15 cellular contexts compared by ENCODE assay signal in the genomic region with DNA sequence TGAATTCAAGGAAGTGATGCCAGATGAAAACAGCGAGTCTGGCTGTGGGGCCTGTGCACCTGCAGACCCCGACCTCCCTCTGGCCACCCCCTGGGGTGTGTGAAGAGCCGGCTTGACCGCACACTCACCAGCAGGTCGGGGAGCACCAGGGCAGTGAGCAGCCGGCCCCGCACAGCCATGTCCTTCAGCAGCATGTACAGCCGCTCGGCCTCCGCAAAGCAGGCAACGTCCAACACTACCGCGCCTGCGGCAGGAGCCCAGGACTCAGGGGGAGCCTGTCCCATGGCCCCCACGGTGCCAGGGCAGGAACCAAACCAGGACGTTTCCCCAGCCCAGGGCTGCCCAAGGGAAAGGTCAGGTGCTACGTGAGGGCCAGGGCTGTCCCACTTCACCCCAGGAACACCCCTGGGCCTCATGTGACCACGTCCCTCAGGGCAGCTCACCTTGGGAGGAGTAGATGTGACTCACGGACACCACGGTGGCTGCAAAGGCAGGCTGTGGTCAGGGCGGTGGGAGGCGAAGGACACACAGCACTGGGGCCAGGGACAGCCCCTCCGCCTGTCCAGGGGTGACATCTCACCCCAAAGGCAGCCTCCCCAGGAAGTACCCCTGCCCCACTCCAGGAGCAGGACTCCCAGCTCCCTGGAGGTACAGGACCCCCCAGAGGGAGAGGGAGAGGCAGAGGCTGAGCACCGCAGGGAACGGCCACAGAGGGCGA. TPM values are rescaled to one million over a fixed set of nuclear protein-coding genes. Genes with fewer than 3 reads are reported as not detected.
DNase-seq lines count a peak whose midpoint lies in the region; ATAC-seq, FAIRE-seq and TF ChIP-seq lines count a peak whose summit lies in the region.
"Had no signal": no experiment of that assay in that cellular context is flagged by ENCODE, and none has a peak within 500 bp of the region (broad histone marks: within the 10 kb centered on the region; RNA-seq: fewer than 3 reads in every experiment).

No MANE protein-coding gene starts in this region.

- H3K23ac ChIP-seq in neuronal stem cell (ENCODE audit: low read depth, low read length, poor library complexity) = peak overlapping the region; percentile 55

- no peak overlapping the region for H4K91ac ChIP-seq in neuronal stem cell (ENCODE audit: low read depth, low read length, poor library complexity)

- H4K20me1 ChIP-seq in HepG2 (ENCODE audit: insufficient read depth, low read length) = no peaks in the 10 kb centered on the region

- no peaks in the 10 kb centered on the region for H3K27me3 ChIP-seq in HepG2 (ENCODE audit: control insufficient read depth in 1 of 2, insufficient read depth in 2 of 2, low read length in 2 of 2)
- H3K27me3 ChIP-seq in right lobe of liver = no peaks in the 10 kb centered on the region
- no peaks in the 10 kb centered on the region for H3K27me3 ChIP-seq in Panc1 (ENCODE audit: control insufficient read depth, insufficient read depth, low read length)
- peaks cover 0 to 22% (median 10%) of the 10 kb centered on the region in 3 experiments for H3K27me3 ChIP-seq in neuronal stem cell (ENCODE audit: control insufficient read depth in 3 of 3, insufficient read depth in 3 of 3, low read depth in 1 of 3, low read length in 3 of 3)

- no peak overlapping the region for H2AFZ ChIP-seq in HepG2 (ENCODE audit: low read length)
- no peak overlapping the region for H2AFZ ChIP-seq in neuronal stem cell (ENCODE audit: low read length)

- H3K27ac ChIP-seq in HepG2 (ENCODE audit: extremely low read length, insufficient read depth, low read length) (no peak overlapping the region), right lobe of liver (no peak overlapping the region), Panc1 (ENCODE audit: low read length) (no peak overlapping the region), neuronal stem cell (replicated peaks; ENCODE audit: low read length) (no peak overlapping the region)
- H3K27ac ChIP-seq: A549 had no signal

- 0 out of 5 replicates have a peak, but pooled peaks cover 0 to 1% of the 10 kb centered on the region in 2 experiments for H3K36me3 ChIP-seq in HepG2 (replicated peaks in 1 of 2; ENCODE audit: control insufficient read depth in 1 of 2, insufficient read depth in 2 of 2, low read length in 2 of 2)
- H3K36me3 ChIP-seq in right lobe of liver = peaks cover 0 to 3% (median 0%) of the 10 kb centered on the region in 4 donors
- no peaks in the 10 kb centered on the region for H3K36me3 ChIP-seq in Panc1 (ENCODE audit: control insufficient read depth, insufficient read depth, low read length)
- H3K36me3 ChIP-seq in neuronal stem cell (replicated peaks in 1 of 2; ENCODE audit: control insufficient read depth in 2 of 2, insufficient read depth in 2 of 2, low read length in 2 of 2) = peaks cover 2 to 21% of the 10 kb centered on the region in 2 donors
- H3K36me3 ChIP-seq: BE2C had no signal

- TF ChIP-seq CTCF in HepG2 (CRISPR knock-in tag; IDR thresholded peaks at IDR 0.05) = no peak
- no peak for TF ChIP-seq CTCF in right lobe of liver (IDR thresholded peaks at IDR 0.05)
- no peak for TF ChIP-seq CTCF in Panc1 (IDR thresholded peaks at IDR 0.05)

- BruUV-seq in HepG2 (replicated peaks; lab: Mats Ljungman, UMichigan) (no TSS peak), Panc1 (replicated peaks; lab: Mats Ljungman, UMichigan) (no TSS peak)

- intact Hi-C loops in HepG2 (cut with micrococcal nuclease; ENCODE audit: unreplicated experiment) (no loop called here), right lobe of liver (cut with DNase I) (no loop called here), Panc1 (cut with micrococcal nuclease; ENCODE audit: unreplicated experiment) (no loop called here)

- H2BK120ac ChIP-seq in neuronal stem cell (ENCODE audit: low read depth, low read length) = no peak overlapping the region

- CTCF ChIA-PET in HepG2 (lab: Yijun Ruan, JAX; ENCODE audit: low intra/inter-chr PET ratio, low total read pairs) = no interaction called here
- CTCF ChIA-PET in Panc1 (lab: Charles Lee) = no interaction called here

- no peak for ATAC-seq in HepG2
- no peak for ATAC-seq in right lobe of liver
- ATAC-seq in Panc1 = peak; percentile 27; the same call in 1 of the 2 replicates
- ATAC-seq: GM12878 had no signal

- no peaks in the 10 kb centered on the region for H3K9me3 ChIP-seq in HepG2 (ENCODE audit: low read length)
- H3K9me3 ChIP-seq in right lobe of liver = no peaks in the 10 kb centered on the region
- H3K9me3 ChIP-seq in Panc1 (ENCODE audit: control insufficient read depth, insufficient read depth, low read depth, low read length) = no peaks in the 10 kb centered on the region
- H3K9me3 ChIP-seq in neuronal stem cell (replicated peaks in 1 of 2; ENCODE audit: control insufficient read depth in 2 of 2, insufficient read depth in 1 of 2, low read depth in 1 of 2, low read length in 2 of 2) = no peaks in the 10 kb centered on the region
- H3K9me3 ChIP-seq: A549, BE2C had no signal

- WGBS in HepG2 (ENCODE audit: low lambda C conversion rate) = 95% methylated on average over 9 of the region's 26 CpGs
- 90% methylated on average over 2 of the region's 26 CpGs for WGBS in right lobe of liver (ENCODE audit: insufficient coverage, low coverage, low lambda C conversion rate, missing lambda C conversion rate)
- WGBS in neuronal stem cell (ENCODE audit: extremely low coverage in 2 of 2, insufficient read length in 2 of 2, insufficient replicate concordance in 1 of 2), 2 donors = no CpG with 5 or more reads among the region's 26 CpGs

- no peak overlapping the region for H2BK15ac ChIP-seq in neuronal stem cell (ENCODE audit: low read length)

- POLR2A ChIA-PET in HepG2 (lab: Yijun Ruan, JAX) = no interaction called here
- POLR2A ChIA-PET in Panc1 (lab: Charles Lee) = no interaction called here

- no peak for FAIRE-seq in HepG2 (lab: Jason Lieb, UNC)
- FAIRE-seq: A549, GM12878, GM18507 had no signal

- H4K8ac ChIP-seq in neuronal stem cell (ENCODE audit: low read depth, low read length) = no peak overlapping the region

- no peak for TF ChIP-seq RAD21 in HepG2 (CRISPR knock-in tag; IDR thresholded peaks at IDR 0.05)

- H3K18ac ChIP-seq in neuronal stem cell (ENCODE audit: low read length) = no peak overlapping the region

- no peak for TF ChIP-seq POLR2A in HepG2 (IDR thresholded peaks at IDR 0.05; ENCODE audit: insufficient read depth in 1 of 2, low read depth in 2 of 2, low read length in 2 of 2)
- no peak for TF ChIP-seq POLR2A in right lobe of liver (IDR thresholded peaks at IDR 0.05)

- H3K4me2 ChIP-seq in HepG2 (ENCODE audit: low read depth, low read length) = no peak overlapping the region
- no peak overlapping the region for H3K4me2 ChIP-seq in neuronal stem cell (ENCODE audit: insufficient read depth, low read length, poor library complexity, severe bottlenecking)
- H3K4me2 ChIP-seq: A549 had no signal

- no peak overlapping the region for H2BK12ac ChIP-seq in neuronal stem cell (ENCODE audit: low read length)

- H3K79me2 ChIP-seq in HepG2 (ENCODE audit: insufficient read depth, low read length) = no peaks in the 10 kb centered on the region

- H3K4me1 ChIP-seq in HepG2 (ENCODE audit: insufficient read depth, low read length) (no peaks in the 10 kb centered on the region), right lobe of liver (no peaks in the 10 kb centered on the region), Panc1 (ENCODE audit: control insufficient read depth, insufficient read depth, low read length) (no peaks in the 10 kb centered on the region), neuronal stem cell (ENCODE audit: control insufficient read depth in 2 of 2, insufficient read depth in 1 of 2, low read depth in 1 of 2, low read length in 2 of 2) (no peaks in the 10 kb centered on the region)
- H3K4me1 ChIP-seq: A549 had no signal

- DNase-seq in HepG2 (ENCODE audit: low spot score) = no peak
- DNase-seq in right lobe of liver = no peak
- no peak for DNase-seq in Panc1 (ENCODE audit: low read depth, low spot score)
- DNase-seq in neuronal stem cell (ENCODE audit: low spot score) = no peak
- DNase-seq in ecto neural progenitor cell (ENCODE audit: low spot score) = no peak
- DNase-seq in activated CD4-positive, alpha-beta T cell treated with anti-CD3 and anti-CD28 coated beads, Interleukin-2, amount 50 U/mL, for 48 hours = no peak
- no peak for DNase-seq in RPMI8226
- DNase-seq: BE2C; CD4-positive, alpha-beta memory T cell; DMS79; HCEC 1CT had no signal

- H3K79me1 ChIP-seq in neuronal stem cell (ENCODE audit: low read depth, low read length) = peaks cover 3% of the 10 kb centered on the region

- in situ Hi-C loops in HepG2 (cut with HindIII; ENCODE audit: extremely low pct_ligation_motif_present, low pct_unique_long_range_greater_than_20kb) (no loop called here), Panc1 (cut with HindIII; ENCODE audit: low pct_unique_long_range_greater_than_20kb, low sequenced_read_pairs) (no loop called here)

- no peak overlapping the region for H2AK5ac ChIP-seq in neuronal stem cell (ENCODE audit: low read depth, low read length)

- no peak overlapping the region for H3K14ac ChIP-seq in neuronal stem cell (ENCODE audit: low read length)

- H3K4me3 ChIP-seq in HepG2 (replicated peaks in 1 of 3; ENCODE audit: insufficient read depth in 1 of 3, low read depth in 2 of 3, low read length in 3 of 3) (no peak overlapping the region), right lobe of liver (no peak overlapping the region), Panc1 (ENCODE audit: low read depth in 2 of 2, low read length in 2 of 2) (no peak overlapping the region), neuronal stem cell (ENCODE audit: low read length in 2 of 2) (no peak overlapping the region)
- H3K4me3 ChIP-seq: A549, GM12878 had no signal

- no peak overlapping the region for H3K9ac ChIP-seq in HepG2 (ENCODE audit: insufficient read depth, low read depth, low read length)
- H3K9ac ChIP-seq in neuronal stem cell (ENCODE audit: low read depth, low read length, poor library complexity) = peak overlapping the region; percentile 64

- no peak overlapping the region for H3K4ac ChIP-seq in neuronal stem cell (ENCODE audit: low read length)

- TF ChIP-seq EP300 in HepG2 (IDR thresholded peaks at IDR 0.05; ENCODE audit: low read depth in 2 of 2, low read length in 2 of 2) (no peak), HepG2 (CRISPR knock-in tag; IDR thresholded peaks at IDR 0.05; ENCODE audit: borderline replicate concordance) (no peak)

- H2BK5ac ChIP-seq in neuronal stem cell (ENCODE audit: low read length) = no peak overlapping the region

RNA-seq across cellular contexts. Expression of a gene that starts 8.2 kb away (rescaled TPM):
- 3.2 and 7.2 TPM in 2 replicates for total RNA-seq in HepG2 (2016; rRNA removed; fragmentation: Illumina TruSeq; extraction: Trizol)
- total RNA-seq in HepG2 (2016; cell fraction: cytosol; rRNA removed; fragmentation: Illumina TruSeq; extraction: Trizol; ENCODE audit: low read depth) = 0.53 and 1.4 TPM in 2 replicates
- 2.4 and 7.8 TPM in 2 replicates for total RNA-seq in HepG2 (2016; cell fraction: insoluble cytoplasmic fraction; rRNA removed; fragmentation: Illumina TruSeq; extraction: Trizol)
- 2.5 and 2.9 TPM in 2 replicates for total RNA-seq in HepG2 (2016; cell fraction: membrane; rRNA removed; fragmentation: Illumina TruSeq; extraction: Trizol)
- total RNA-seq in HepG2 (2016; cell fraction: nucleus; rRNA removed; fragmentation: Illumina TruSeq; extraction: Trizol) = 7.0 and 7.9 TPM in 2 replicates
- 4.5 and 6.1 TPM in 2 replicates for polyA plus RNA-seq in HepG2 (2011; rRNA removed)
- polyA plus RNA-seq in HepG2 (2011; cell fraction: cytosol; rRNA removed) = 3.1 and 4.8 TPM in 2 replicates
- 50.5 and 58.5 TPM in 2 replicates for polyA plus RNA-seq in HepG2 (2011; cell fraction: nucleus; rRNA removed)
- 3.0 and 5.5 TPM in 2 replicates for polyA plus RNA-seq in HepG2 (2012)
- polyA plus RNA-seq in HepG2 (2016; cell fraction: cytosol; fragmentation: Illumina TruSeq; extraction: Trizol; ENCODE audit: low read depth) = 0.35 and 0.36 TPM in 2 replicates
- polyA plus RNA-seq in HepG2 (2016; cell fraction: insoluble cytoplasmic fraction; fragmentation: Illumina TruSeq; extraction: Trizol; ENCODE audit: low read depth) = 2.0 and 3.4 TPM in 2 replicates
- polyA plus RNA-seq in HepG2 (2016; cell fraction: membrane; fragmentation: Illumina TruSeq; extraction: Trizol; ENCODE audit: low read depth) = 1.3 and 1.7 TPM in 2 replicates
- 16.0 and 17.5 TPM in 2 replicates for polyA plus RNA-seq in HepG2 (2016; cell fraction: nucleus; fragmentation: Illumina TruSeq; extraction: Trizol; ENCODE audit: insufficient read depth, low read depth)
- 3.0 and 10.3 TPM in 2 replicates for polyA minus RNA-seq in HepG2 (2011; rRNA and poly(A)+ RNA removed; ENCODE audit: low replicate concordance)
- polyA minus RNA-seq in HepG2 (2011; cell fraction: cytosol; rRNA and poly(A)+ RNA removed) = 4.2 and 4.9 TPM in 2 replicates
- polyA minus RNA-seq in HepG2 (2011; cell fraction: nucleus; rRNA and poly(A)+ RNA removed) = 7.2 and 8.1 TPM in 2 replicates
- total RNA-seq in right lobe of liver = 10 to 100 TPM in 1 of 6 experiments, 1 to 10 TPM in 5; 4.6 to 10.5 (median 5.7) TPM
- total RNA-seq in Panc1 (2021; ENCODE audit: unreplicated experiment) = 12.2 TPM
- polyA plus RNA-seq in Panc1 (2012; ENCODE audit: insufficient read length) = 14.1 TPM
- 5.4 TPM for polyA plus RNA-seq in neuronal stem cell (2013, experiment 1 of 2)
- polyA plus RNA-seq in neuronal stem cell (2013, experiment 2 of 2) = 5.2 TPM

RNA-seq across cellular contexts. Expression of a gene that starts 21.6 kb away (rescaled TPM):
- total RNA-seq in HepG2 (2016; rRNA removed; fragmentation: Illumina TruSeq; extraction: Trizol) (0.32 and 1.0 TPM in 2 replicates), right lobe of liver (10 to 100 TPM in 3 of 6 experiments, 1 to 10 TPM in 3; 4.7 to 15.1 (median 11.0) TPM), Panc1 (2021; ENCODE audit: unreplicated experiment) (30.6 TPM)
- total RNA-seq in HepG2 (2016; cell fraction: cytosol; rRNA removed; fragmentation: Illumina TruSeq; extraction: Trizol; ENCODE audit: low read depth) = not detected in 2 replicates
- 0.84 TPM in 1 of 2 replicates, not detected in the other for total RNA-seq in HepG2 (2016; cell fraction: insoluble cytoplasmic fraction; rRNA removed; fragmentation: Illumina TruSeq; extraction: Trizol)
- 0.24 and 0.53 TPM in 2 replicates for total RNA-seq in HepG2 (2016; cell fraction: membrane; rRNA removed; fragmentation: Illumina TruSeq; extraction: Trizol)
- 0.75 and 2.8 TPM in 2 replicates for total RNA-seq in HepG2 (2016; cell fraction: nucleus; rRNA removed; fragmentation: Illumina TruSeq; extraction: Trizol)
- polyA plus RNA-seq in HepG2 (2011; rRNA removed) = 0.77 and 1.5 TPM in 2 replicates
- polyA plus RNA-seq in HepG2 (2011; cell fraction: cytosol; rRNA removed) = 0.24 and 0.27 TPM in 2 replicates
- polyA plus RNA-seq in HepG2 (2011; cell fraction: nucleus; rRNA removed) = 34.5 and 42.6 TPM in 2 replicates
- 1.0 and 2.7 TPM in 2 replicates for polyA plus RNA-seq in HepG2 (2012)
- 0.19 and 0.29 TPM in 2 replicates for polyA plus RNA-seq in HepG2 (2016; cell fraction: cytosol; fragmentation: Illumina TruSeq; extraction: Trizol; ENCODE audit: low read depth)
- not detected in 2 replicates for polyA plus RNA-seq in HepG2 (2016; cell fraction: insoluble cytoplasmic fraction; fragmentation: Illumina TruSeq; extraction: Trizol; ENCODE audit: low read depth)
- polyA plus RNA-seq in HepG2 (2016; cell fraction: membrane; fragmentation: Illumina TruSeq; extraction: Trizol; ENCODE audit: low read depth) = 0.19 and 0.30 TPM in 2 replicates
- 2.2 and 4.7 TPM in 2 replicates for polyA plus RNA-seq in HepG2 (2016; cell fraction: nucleus; fragmentation: Illumina TruSeq; extraction: Trizol; ENCODE audit: insufficient read depth, low read depth)
- 1.4 and 1.8 TPM in 2 replicates for polyA minus RNA-seq in HepG2 (2011; rRNA and poly(A)+ RNA removed; ENCODE audit: low replicate concordance)
- polyA minus RNA-seq in HepG2 (2011; cell fraction: cytosol; rRNA and poly(A)+ RNA removed) = 0.69 TPM in 1 of 2 replicates, not detected in the other
- polyA minus RNA-seq in HepG2 (2011; cell fraction: nucleus; rRNA and poly(A)+ RNA removed) = 3.5 and 4.0 TPM in 2 replicates
- polyA plus RNA-seq in Panc1 (2012; ENCODE audit: insufficient read length) = 28.5 TPM
- polyA plus RNA-seq in neuronal stem cell (2013, experiment 1 of 2) = 6.9 TPM
- 5.7 TPM for polyA plus RNA-seq in neuronal stem cell (2013, experiment 2 of 2)

RNA-seq across cellular contexts. Expression of a gene that starts 28.0 kb away (rescaled TPM):
- total RNA-seq in HepG2 (2016; rRNA removed; fragmentation: Illumina TruSeq; extraction: Trizol) = 7.2 and 22.9 TPM in 2 replicates
- total RNA-seq in HepG2 (2016; cell fraction: cytosol; rRNA removed; fragmentation: Illumina TruSeq; extraction: Trizol; ENCODE audit: low read depth) = 1.1 and 1.9 TPM in 2 replicates
- 6.6 and 22.7 TPM in 2 replicates for total RNA-seq in HepG2 (2016; cell fraction: insoluble cytoplasmic fraction; rRNA removed; fragmentation: Illumina TruSeq; extraction: Trizol)
- 4.2 and 4.6 TPM in 2 replicates for total RNA-seq in HepG2 (2016; cell fraction: membrane; rRNA removed; fragmentation: Illumina TruSeq; extraction: Trizol)
- total RNA-seq in HepG2 (2016; cell fraction: nucleus; rRNA removed; fragmentation: Illumina TruSeq; extraction: Trizol) = 23.8 and 28.9 TPM in 2 replicates
- 5.4 and 8.4 TPM in 2 replicates for polyA plus RNA-seq in HepG2 (2011; rRNA removed)
- polyA plus RNA-seq in HepG2 (2011; cell fraction: cytosol; rRNA removed) = 7.7 and 10.8 TPM in 2 replicates
- 30.6 and 45.2 TPM in 2 replicates for polyA plus RNA-seq in HepG2 (2011; cell fraction: nucleus; rRNA removed)
- polyA plus RNA-seq in HepG2 (2012) = 5.1 and 7.0 TPM in 2 replicates
- 1.2 and 1.5 TPM in 2 replicates for polyA plus RNA-seq in HepG2 (2016; cell fraction: cytosol; fragmentation: Illumina TruSeq; extraction: Trizol; ENCODE audit: low read depth)
- 4.5 and 6.1 TPM in 2 replicates for polyA plus RNA-seq in HepG2 (2016; cell fraction: insoluble cytoplasmic fraction; fragmentation: Illumina TruSeq; extraction: Trizol; ENCODE audit: low read depth)
- polyA plus RNA-seq in HepG2 (2016; cell fraction: membrane; fragmentation: Illumina TruSeq; extraction: Trizol; ENCODE audit: low read depth) = 1.6 and 2.2 TPM in 2 replicates
- 25.4 and 27.0 TPM in 2 replicates for polyA plus RNA-seq in HepG2 (2016; cell fraction: nucleus; fragmentation: Illumina TruSeq; extraction: Trizol; ENCODE audit: insufficient read depth, low read depth)
- 0.40 and 58.6 TPM in 2 replicates for polyA minus RNA-seq in HepG2 (2011; rRNA and poly(A)+ RNA removed; ENCODE audit: low replicate concordance)
- 13.4 and 13.6 TPM in 2 replicates for polyA minus RNA-seq in HepG2 (2011; cell fraction: cytosol; rRNA and poly(A)+ RNA removed)
- 37.7 and 40.7 TPM in 2 replicates for polyA minus RNA-seq in HepG2 (2011; cell fraction: nucleus; rRNA and poly(A)+ RNA removed)
- 10 to 100 TPM in 5 of 6 experiments, 1 to 10 TPM in 1; 9.6 to 30.9 (median 23.0) TPM for total RNA-seq in right lobe of liver
- 1.8 TPM for total RNA-seq in Panc1 (2021; ENCODE audit: unreplicated experiment)
- 3.2 TPM for polyA plus RNA-seq in Panc1 (2012; ENCODE audit: insufficient read length)
- polyA plus RNA-seq in neuronal stem cell (2013, experiment 1 of 2) = 0.13 TPM
- 0.15 TPM for polyA plus RNA-seq in neuronal stem cell (2013, experiment 2 of 2)
- total RNA-seq: H4 had no signal

RNA-seq across cellular contexts. Expression of a gene that starts 32.9 kb away (rescaled TPM):
- 1.6 and 5.1 TPM in 2 replicates for total RNA-seq in HepG2 (2016; rRNA removed; fragmentation: Illumina TruSeq; extraction: Trizol)
- 1.9 and 3.4 TPM in 2 replicates for total RNA-seq in HepG2 (2016; cell fraction: cytosol; rRNA removed; fragmentation: Illumina TruSeq; extraction: Trizol; ENCODE audit: low read depth)
- total RNA-seq in HepG2 (2016; cell fraction: insoluble cytoplasmic fraction; rRNA removed; fragmentation: Illumina TruSeq; extraction: Trizol) = 1.1 and 3.6 TPM in 2 replicates
- total RNA-seq in HepG2 (2016; cell fraction: membrane; rRNA removed; fragmentation: Illumina TruSeq; extraction: Trizol) = 2.0 and 2.5 TPM in 2 replicates
- 5.8 and 6.7 TPM in 2 replicates for total RNA-seq in HepG2 (2016; cell fraction: nucleus; rRNA removed; fragmentation: Illumina TruSeq; extraction: Trizol)
- 9.9 and 20.1 TPM in 2 replicates for polyA plus RNA-seq in HepG2 (2011; rRNA removed)
- 6.1 TPM in 2 replicates for polyA plus RNA-seq in HepG2 (2011; cell fraction: cytosol; rRNA removed)
- 134 and 138 TPM in 2 replicates for polyA plus RNA-seq in HepG2 (2011; cell fraction: nucleus; rRNA removed)
- polyA plus RNA-seq in HepG2 (2012) = 7.2 and 10.7 TPM in 2 replicates
- polyA plus RNA-seq in HepG2 (2016; cell fraction: cytosol; fragmentation: Illumina TruSeq; extraction: Trizol; ENCODE audit: low read depth) = 1.4 and 3.1 TPM in 2 replicates
- polyA plus RNA-seq in HepG2 (2016; cell fraction: insoluble cytoplasmic fraction; fragmentation: Illumina TruSeq; extraction: Trizol; ENCODE audit: low read depth) = 1.9 and 2.6 TPM in 2 replicates
- 1.9 and 2.2 TPM in 2 replicates for polyA plus RNA-seq in HepG2 (2016; cell fraction: membrane; fragmentation: Illumina TruSeq; extraction: Trizol; ENCODE audit: low read depth)
- polyA plus RNA-seq in HepG2 (2016; cell fraction: nucleus; fragmentation: Illumina TruSeq; extraction: Trizol; ENCODE audit: insufficient read depth, low read depth) = 19.6 and 19.8 TPM in 2 replicates
- polyA minus RNA-seq in HepG2 (2011; rRNA and poly(A)+ RNA removed; ENCODE audit: low replicate concordance) = 15.5 and 17.1 TPM in 2 replicates
- polyA minus RNA-seq in HepG2 (2011; cell fraction: cytosol; rRNA and poly(A)+ RNA removed) = 5.5 and 6.9 TPM in 2 replicates
- polyA minus RNA-seq in HepG2 (2011; cell fraction: nucleus; rRNA and poly(A)+ RNA removed) = 8.6 and 9.7 TPM in 2 replicates
- 10 to 100 TPM; 22.0 to 31.8 (median 23.6) TPM for total RNA-seq in right lobe of liver
- 21.8 TPM for total RNA-seq in Panc1 (2021; ENCODE audit: unreplicated experiment)
- polyA plus RNA-seq in Panc1 (2012; ENCODE audit: insufficient read length) = 32.5 TPM
- polyA plus RNA-seq in neuronal stem cell (2013, experiment 1 of 2) = 8.0 TPM
- polyA plus RNA-seq in neuronal stem cell (2013, experiment 2 of 2) = 7.7 TPM

RNA-seq across cellular contexts. Expression of a gene that starts 33.1 kb away (rescaled TPM):
- 28.0 and 44.3 TPM in 2 replicates for total RNA-seq in HepG2 (2016; rRNA removed; fragmentation: Illumina TruSeq; extraction: Trizol)
- 9.9 and 11.6 TPM in 2 replicates for total RNA-seq in HepG2 (2016; cell fraction: cytosol; rRNA removed; fragmentation: Illumina TruSeq; extraction: Trizol; ENCODE audit: low read depth)
- total RNA-seq in HepG2 (2016; cell fraction: insoluble cytoplasmic fraction; rRNA removed; fragmentation: Illumina TruSeq; extraction: Trizol) = 24.5 and 43.0 TPM in 2 replicates
- total RNA-seq in HepG2 (2016; cell fraction: membrane; rRNA removed; fragmentation: Illumina TruSeq; extraction: Trizol) = 17.1 and 19.6 TPM in 2 replicates
- 31.0 and 34.6 TPM in 2 replicates for total RNA-seq in HepG2 (2016; cell fraction: nucleus; rRNA removed; fragmentation: Illumina TruSeq; extraction: Trizol)
- 17.5 and 22.2 TPM in 2 replicates for polyA plus RNA-seq in HepG2 (2011; rRNA removed)
- polyA plus RNA-seq in HepG2 (2011; cell fraction: cytosol; rRNA removed) = 10.0 and 13.8 TPM in 2 replicates
- 116 and 155 TPM in 2 replicates for polyA plus RNA-seq in HepG2 (2011; cell fraction: nucleus; rRNA removed)
- polyA plus RNA-seq in HepG2 (2012) = 26.0 and 32.2 TPM in 2 replicates
- 5.1 and 5.7 TPM in 2 replicates for polyA plus RNA-seq in HepG2 (2016; cell fraction: cytosol; fragmentation: Illumina TruSeq; extraction: Trizol; ENCODE audit: low read depth)
- polyA plus RNA-seq in HepG2 (2016; cell fraction: insoluble cytoplasmic fraction; fragmentation: Illumina TruSeq; extraction: Trizol; ENCODE audit: low read depth) = 23.9 and 29.6 TPM in 2 replicates
- polyA plus RNA-seq in HepG2 (2016; cell fraction: membrane; fragmentation: Illumina TruSeq; extraction: Trizol; ENCODE audit: low read depth) = 12.2 TPM in 2 replicates
- 90.4 and 98.9 TPM in 2 replicates for polyA plus RNA-seq in HepG2 (2016; cell fraction: nucleus; fragmentation: Illumina TruSeq; extraction: Trizol; ENCODE audit: insufficient read depth, low read depth)
- polyA minus RNA-seq in HepG2 (2011; rRNA and poly(A)+ RNA removed; ENCODE audit: low replicate concordance) = 24.0 and 27.1 TPM in 2 replicates
- polyA minus RNA-seq in HepG2 (2011; cell fraction: cytosol; rRNA and poly(A)+ RNA removed) = 17.5 and 19.4 TPM in 2 replicates
- 30.3 and 44.2 TPM in 2 replicates for polyA minus RNA-seq in HepG2 (2011; cell fraction: nucleus; rRNA and poly(A)+ RNA removed)
- total RNA-seq in right lobe of liver = 10 to 100 TPM; 53.2 to 85.0 (median 64.5) TPM
- 86.6 TPM for total RNA-seq in Panc1 (2021; ENCODE audit: unreplicated experiment)
- 56.0 TPM for polyA plus RNA-seq in Panc1 (2012; ENCODE audit: insufficient read length)
- 35.3 TPM for polyA plus RNA-seq in neuronal stem cell (2013, experiment 1 of 2)
- 34.3 TPM for polyA plus RNA-seq in neuronal stem cell (2013, experiment 2 of 2)
